ENCODE assay signal across 1 cellular context in genomic region chr7:129952164-129952652, GRCh38.
TF ChIP-seq lines count a peak whose summit lies in the region.

No MANE protein-coding gene starts in this region.

TF ChIP-seq in H1, 55 proteins besides CTCF, POLR2A, EP300 and RAD21:
- no peak for TF ChIP-seq CHD7 (IDR thresholded peaks at IDR 0.05; ENCODE audit: insufficient replicate concordance, low read length)
- peak; percentile 57; the same call in 1 of the 2 replicates for TF ChIP-seq RBBP5 (IDR thresholded peaks at IDR 0.05; ENCODE audit: borderline replicate concordance, low read depth, low read length)
- TF ChIP-seq POLR2AphosphoS5 (IDR thresholded peaks at IDR 0.05; ENCODE audit: low read depth, low read length) = 0 out of 2 replicates have a peak, but pooled peaks have one; percentile 4
